11 cellular contexts compared by ENCODE assay signal in genomic region chr14:32473476-32473875, GRCh38.
DNase-seq lines count a peak whose midpoint lies in the region; ATAC-seq and TF ChIP-seq lines count a peak whose summit lies in the region.
"Had no signal": no experiment of that assay in that cellular context is flagged by ENCODE, and none has a peak within 500 bp of the region (broad histone marks: within the 10 kb centered on the region; RNA-seq: fewer than 3 reads in every experiment).

No MANE protein-coding gene starts in this region.

- intact Hi-C loops in activated CD4-positive, alpha-beta memory T cell treated with anti-CD3 and anti-CD28 coated beads for 36 hours (cut with micrococcal nuclease) = no loop called here
- intact Hi-C loops in CD4-positive, alpha-beta T cell (cut with DNase I, micrococcal nuclease) = no loop called here

- H3K36me3 Mint-ChIP-seq in chondrocyte (ENCODE audit: low read depth) = no peaks in the 10 kb centered on the region
- H3K36me3 Mint-ChIP-seq in activated CD4-positive, alpha-beta memory T cell treated with anti-CD3 and anti-CD28 coated beads for 36 hours = no peaks in the 10 kb centered on the region
- H3K36me3 Mint-ChIP-seq in CD4-positive, alpha-beta T cell (ENCODE audit: low read depth) = no peaks in the 10 kb centered on the region

- CTCF ChIA-PET in activated CD4-positive, alpha-beta memory T cell treated with anti-CD3 and anti-CD28 coated beads for 36 hours (lab: Charles Lee) = no interaction called here
- CTCF ChIA-PET in CD4-positive, alpha-beta T cell (lab: Charles Lee) = no interaction called here

- H3K36me3 ChIP-seq in HUES48 (ENCODE audit: control insufficient read depth, insufficient read depth, low read length) = no peaks in the 10 kb centered on the region
- H3K36me3 ChIP-seq: vagina had no signal

- H3K9me3 Mint-ChIP-seq in chondrocyte (ENCODE audit: low read depth) = no peaks in the 10 kb centered on the region
- H3K9me3 Mint-ChIP-seq in activated CD4-positive, alpha-beta memory T cell treated with anti-CD3 and anti-CD28 coated beads for 36 hours = no peaks in the 10 kb centered on the region
- no peaks in the 10 kb centered on the region for H3K9me3 Mint-ChIP-seq in CD4-positive, alpha-beta T cell
- H3K9me3 Mint-ChIP-seq: activated B cell treated with CpG ODN at 0.5 μM for 24 hours had no signal

- H3K9ac ChIP-seq in HUES48 (ENCODE audit: low read depth, low read length) = peak overlapping the region; percentile 57; the same call in 1 of the 2 replicates

- no peak for ATAC-seq in GM19397 (IDR thresholded peaks at IDR 0.05; ENCODE audit: unreplicated experiment)
- no peak for ATAC-seq in CD4-positive, alpha-beta T cell (ENCODE audit: poor library complexity)

- H3K27me3 Mint-ChIP-seq in chondrocyte (ENCODE audit: low read depth) = no peaks in the 10 kb centered on the region
- H3K27me3 Mint-ChIP-seq in activated CD4-positive, alpha-beta memory T cell treated with anti-CD3 and anti-CD28 coated beads for 36 hours = no peaks in the 10 kb centered on the region
- H3K27me3 Mint-ChIP-seq in CD4-positive, alpha-beta T cell = peaks cover 4% of the 10 kb centered on the region
- H3K27me3 Mint-ChIP-seq: activated B cell treated with CpG ODN at 0.5 μM for 24 hours had no signal

- no peak overlapping the region for H3K4me3 Mint-ChIP-seq in chondrocyte (ENCODE audit: unreplicated experiment)
- H3K4me3 Mint-ChIP-seq in activated CD4-positive, alpha-beta memory T cell treated with anti-CD3 and anti-CD28 coated beads for 36 hours = no peak overlapping the region
- H3K4me3 Mint-ChIP-seq in CD4-positive, alpha-beta T cell = no peak overlapping the region
- H3K4me3 Mint-ChIP-seq: activated B cell treated with CpG ODN at 0.5 μM for 24 hours had no signal

- H3K9me3 ChIP-seq in HUES48 (ENCODE audit: control insufficient read depth, insufficient read depth, low read length) = no peaks in the 10 kb centered on the region
- no peaks in the 10 kb centered on the region for H3K9me3 ChIP-seq in CD4-positive, alpha-beta T cell (ENCODE audit: control insufficient read depth, low read length)
- H3K9me3 ChIP-seq: vagina had no signal

- no peaks in the 10 kb centered on the region for H3K27me3 ChIP-seq in HUES48 (ENCODE audit: control insufficient read depth, insufficient read depth, low read length)
- H3K27me3 ChIP-seq in CD4-positive, alpha-beta T cell (ENCODE audit: control insufficient read depth, insufficient read depth, low read length) = no peaks in the 10 kb centered on the region
- H3K27me3 ChIP-seq: vagina had no signal

- POLR2A ChIA-PET in activated CD4-positive, alpha-beta memory T cell treated with anti-CD3 and anti-CD28 coated beads for 36 hours (lab: Charles Lee) = interaction anchor here (0.6 kb wide), 1 partner anchor 275 kb away, joined by 3 read pairs; no protein-coding TSS in a partner anchor
- POLR2A ChIA-PET in CD4-positive, alpha-beta T cell (lab: Charles Lee) = no interaction called here

- peaks cover 21% of the 10 kb centered on the region for H3K4me1 ChIP-seq in HUES48 (ENCODE audit: control insufficient read depth, insufficient read depth, low read length)

- H3K4me1 Mint-ChIP-seq in chondrocyte (ENCODE audit: low read depth) = peaks cover 74% of the 10 kb centered on the region
- no peaks in the 10 kb centered on the region for H3K4me1 Mint-ChIP-seq in activated CD4-positive, alpha-beta memory T cell treated with anti-CD3 and anti-CD28 coated beads for 36 hours (ENCODE audit: low read depth)
- H3K4me1 Mint-ChIP-seq in CD4-positive, alpha-beta T cell (ENCODE audit: low read depth) = no peaks in the 10 kb centered on the region
- H3K4me1 Mint-ChIP-seq: activated B cell treated with CpG ODN at 0.5 μM for 24 hours had no signal

- H3K27ac Mint-ChIP-seq in chondrocyte (ENCODE audit: unreplicated experiment) = peak overlapping the region; percentile 93
- H3K27ac Mint-ChIP-seq in activated CD4-positive, alpha-beta memory T cell treated with anti-CD3 and anti-CD28 coated beads for 36 hours = no peak overlapping the region
- H3K27ac Mint-ChIP-seq in CD4-positive, alpha-beta T cell = no peak overlapping the region
- H3K27ac Mint-ChIP-seq: activated B cell treated with CpG ODN at 0.5 μM for 24 hours had no signal

- no peak for TF ChIP-seq CTCF in chondrocyte (IDR thresholded peaks at IDR 0.05)
- TF ChIP-seq CTCF in CD4-positive, alpha-beta T cell (IDR thresholded peaks at IDR 0.05) = no peak

- H3K4me3 ChIP-seq in HUES48 (ENCODE audit: low read depth, low read length) = no peak overlapping the region
- H3K4me3 ChIP-seq: vagina had no signal

- DNase-seq in chondrocyte (ENCODE audit: low spot score) (no peak), kidney tubule cell (ENCODE audit: low spot score) (peak; percentile 87), stromal cell of bone marrow (ENCODE audit: low read depth) (peak; percentile 49), AG08396 (ENCODE audit: low spot score) (no peak)
- no peak for DNase-seq in activated CD4-positive, alpha-beta memory T cell treated with anti-CD3 and anti-CD28 coated beads for 36 hours
- no peak for DNase-seq in CD4-positive, alpha-beta T cell
- DNase-seq: activated B cell treated with CpG ODN at 0.5 μM for 24 hours, NCI-H187 had no signal

- H3K27ac ChIP-seq in HUES48 (ENCODE audit: low read depth, low read length) = peak overlapping the region; percentile 50
- H3K27ac ChIP-seq in CD4-positive, alpha-beta T cell (ENCODE audit: low read depth, low read length) = no peak overlapping the region
- H3K27ac ChIP-seq: vagina had no signal

Comparison
In these comparisons a context has a peak if more than half of its experiments do, and no peak if none do; other contexts are left out.
1. DNase-seq: peak in kidney tubule cell (single experiment) and stromal cell of bone marrow (single experiment); none in chondrocyte (single experiment), AG08396 (single experiment), activated CD4-positive, alpha-beta memory T cell treated with anti-CD3 and anti-CD28 coated beads for 36 hours (single experiment) and CD4-positive, alpha-beta T cell (0 of 10).